Comparison of ENCODE assay signal across 10 cellular contexts in the genomic region with DNA sequence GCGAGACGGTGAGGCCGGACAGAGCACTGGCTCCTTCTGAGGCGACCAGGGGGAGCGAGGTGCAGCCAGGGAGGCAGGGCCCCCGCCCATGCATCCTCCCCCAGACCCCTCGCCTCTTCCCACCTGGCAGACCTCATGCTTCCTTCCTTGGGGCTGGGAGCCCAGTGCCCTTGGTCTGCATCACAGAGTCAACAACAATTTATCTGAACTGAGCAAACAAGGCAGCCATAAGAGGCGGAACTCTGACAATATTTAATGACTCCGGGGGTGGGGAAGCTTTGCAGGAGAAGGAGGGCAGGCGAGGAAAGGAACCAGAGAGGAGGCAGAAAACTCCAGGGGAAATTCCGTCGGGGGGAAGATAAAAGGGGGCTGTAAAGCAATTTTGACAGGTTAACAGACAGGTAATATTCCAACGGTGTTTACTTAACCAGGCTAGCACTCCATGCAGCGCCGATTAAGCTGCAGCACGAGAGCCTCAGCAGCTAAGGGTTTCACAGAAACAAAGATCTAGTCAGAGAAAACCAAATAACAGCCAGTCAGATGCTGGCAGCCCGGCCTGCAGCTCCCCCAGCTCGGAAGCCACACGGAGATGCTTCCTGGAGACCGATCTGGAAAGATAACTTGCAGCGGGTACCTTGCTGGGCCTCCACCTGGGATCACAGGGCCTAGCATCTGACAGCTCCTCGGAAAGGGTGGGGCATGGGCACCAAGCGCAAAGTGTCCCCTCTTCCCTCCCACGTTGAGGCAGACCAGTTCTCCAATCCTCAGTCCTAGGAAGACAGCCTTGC.
DNase-seq lines count a peak whose midpoint lies in the region; ATAC-seq and TF ChIP-seq lines count a peak whose summit lies in the region.
"Had no signal": no experiment of that assay in that cellular context is flagged by ENCODE, and none has a peak within 500 bp of the region (broad histone marks: within the 10 kb centered on the region; RNA-seq: fewer than 3 reads in every experiment).

No MANE protein-coding gene starts in this region.

- no peaks in the 10 kb centered on the region for H3K9me3 ChIP-seq in BLaER1 treated with 17β-estradiol and CSF1 and Interleukin-3, amounts not matched to agents 10 nM and 100 nM (replicated peaks in 1 of 11)
- no peaks in the 10 kb centered on the region for H3K9me3 ChIP-seq in mucosa of descending colon
- H3K9me3 ChIP-seq in tibial nerve = no peaks in the 10 kb centered on the region
- no peaks in the 10 kb centered on the region for H3K9me3 ChIP-seq in psoas muscle

- H3K36me3 ChIP-seq in BLaER1 treated with 17β-estradiol and CSF1 and Interleukin-3, amounts not matched to agents 10 nM and 100 nM = no peaks in the 10 kb centered on the region
- H3K36me3 ChIP-seq in mucosa of descending colon (ENCODE audit: low read depth) (no peaks in the 10 kb centered on the region), tibial nerve (no peaks in the 10 kb centered on the region), psoas muscle (ENCODE audit: insufficient read depth in 1 of 2, low read depth in 1 of 2) (no peaks in the 10 kb centered on the region)

- 42 to 48% methylated on average over 24 of the region's 24 CpGs for WGBS in tibial nerve, 2 donors
- WGBS in psoas muscle, 3 donors = 65 to 73% (median 66%) methylated on average over 24 of the region's 24 CpGs

- H4K20me1 ChIP-seq in BLaER1 treated with 17β-estradiol and CSF1 and Interleukin-3, amounts not matched to agents 10 nM and 100 nM = no peaks in the 10 kb centered on the region

- no peak for TF ChIP-seq EP300 in tibial nerve (IDR thresholded peaks at IDR 0.05)

- peak overlapping the region in 10 of 11 experiments; percentile 9 to 89 (median 78); a peak in 18 of 22 replicates for H3K4me2 ChIP-seq in BLaER1 treated with 17β-estradiol and CSF1 and Interleukin-3, amounts not matched to agents 10 nM and 100 nM

- peak; percentile 79 for DNase-seq in NCI-H146 treated with DMSO at 0.1 percent for 48 hours (lab: John Stamatoyannopoulos, UW; ENCODE audit: unreplicated experiment)
- peak; percentile 74 to 87 (median 74) for DNase-seq in mucosa of descending colon
- DNase-seq in inferior parietal cortex (ENCODE audit: extremely low spot score) = no peak
- no peak for DNase-seq in tibial nerve (ENCODE audit: low spot score in 2 of 2)
- no peak for DNase-seq in psoas muscle
- DNase-seq: activated CD8-positive, alpha-beta memory T cell treated with anti-CD3 and anti-CD28 coated beads, Interleukin-2, amount 50 U/mL, for 48 hours; stimulated activated CD4-positive, alpha-beta T cell treated with anti-CD3 and anti-CD28 coated beads, Interleukin-4, amount 100 ng/mL, for 1 hour had no signal

- no peak overlapping the region for H3K27ac ChIP-seq in BLaER1 treated with 17β-estradiol and CSF1 and Interleukin-3, amounts not matched to agents 10 nM and 100 nM
- H3K27ac ChIP-seq in VCaP (peak overlapping the region; percentile 95), tibial nerve (peak overlapping the region in 1 of 4 donors; percentile 9), psoas muscle (no peak overlapping the region)

- H3K4me3 ChIP-seq in BLaER1 treated with 17β-estradiol and CSF1 and Interleukin-3, amounts not matched to agents 10 nM and 100 nM = no peak overlapping the region
- H3K4me3 ChIP-seq in mucosa of descending colon (no peak overlapping the region), tibial nerve (no peak overlapping the region), psoas muscle (no peak overlapping the region)

- peak; percentile 89 for ATAC-seq in mucosa of descending colon
- no peak for ATAC-seq in psoas muscle
- no peak for ATAC-seq in HG03280 (IDR thresholded peaks at IDR 0.05; ENCODE audit: unreplicated experiment)

- no peaks in the 10 kb centered on the region; a peak in 4 of 22 replicates for H3K27me3 ChIP-seq in BLaER1 treated with 17β-estradiol and CSF1 and Interleukin-3, amounts not matched to agents 10 nM and 100 nM
- H3K27me3 ChIP-seq in tibial nerve = no peaks in the 10 kb centered on the region
- H3K27me3 ChIP-seq in psoas muscle (ENCODE audit: insufficient read depth in 3 of 3, low read length in 2 of 3) = no peaks in the 10 kb centered on the region

- intact Hi-C loops in mucosa of descending colon (cut with DNase I, micrococcal nuclease) (no loop called here), psoas muscle (cut with DNase I) (no loop called here)

- no peak for TF ChIP-seq CTCF in VCaP (conservative IDR thresholded peaks at IDR 0.05)
- no peak for TF ChIP-seq CTCF in mucosa of descending colon (IDR thresholded peaks at IDR 0.05)
- no peak for TF ChIP-seq CTCF in tibial nerve (IDR thresholded peaks at IDR 0.05)
- no peak for TF ChIP-seq CTCF in psoas muscle (IDR thresholded peaks at IDR 0.05)

- H3K9ac ChIP-seq in BLaER1 treated with 17β-estradiol and CSF1 and Interleukin-3, amounts not matched to agents 10 nM and 100 nM = no peak overlapping the region

- no peak for TF ChIP-seq POLR2A in tibial nerve (IDR thresholded peaks at IDR 0.05)

- H3K4me1 ChIP-seq in BLaER1 treated with 17β-estradiol and CSF1 and Interleukin-3, amounts not matched to agents 10 nM and 100 nM = peaks cover 22 to 72% (median 67%) of the 10 kb centered on the region in 10 experiments
- H3K4me1 ChIP-seq in mucosa of descending colon (ENCODE audit: low read depth) (peaks cover 27% of the 10 kb centered on the region), tibial nerve (peaks cover 0 to 49% (median 20%) of the 10 kb centered on the region in 4 donors), psoas muscle (no peaks in the 10 kb centered on the region)

Comparison
In these comparisons a context has a peak if more than half of its experiments do, and no peak if none do; other contexts are left out.
1. DNase-seq: peak in NCI-H146 treated with DMSO at 0.1 percent for 48 hours (single experiment) and mucosa of descending colon (3 of 3); none in inferior parietal cortex (single experiment), tibial nerve (0 of 2) and psoas muscle (0 of 2).